ENCODE assay signal across 15 cellular contexts in genomic region chr1:169287280-169287679, GRCh38.
"Had no signal": no experiment of that assay in that cellular context is flagged by ENCODE, and none has a peak within 500 bp of the region (broad histone marks: within the 10 kb centered on the region; RNA-seq: fewer than 3 reads in every experiment).

No MANE protein-coding gene starts in this region.

- H3K27ac ChIP-seq: hepatocyte, left lung, neutrophil, thoracic aorta, upper lobe of right lung had no signal

- H3K4me1 ChIP-seq: left lung, upper lobe of right lung had no signal

- ATAC-seq: activated naive CD4-positive, alpha-beta T cell treated with anti-CD3 and anti-CD28 coated beads, Interleukin-2, amount 50 U/mL, for 72 hours; activated T-cell treated with anti-CD3 and anti-CD28 coated beads, Interleukin-2, amount 50 U/mL, for 4 hours; mucosa of descending colon; natural killer cell; stimulated activated effector memory CD8-positive, alpha-beta T cell treated with anti-CD3 and anti-CD28 coated beads, Interleukin-12 subunit alpha, Interleukin-12 subunit beta, amount 100 ng/mL, for 72 hours; upper lobe of right lung had no signal

- H3K27me3 ChIP-seq: hepatocyte, left lung, neutrophil, upper lobe of right lung had no signal

- DNase-seq: activated CD4-positive, alpha-beta memory T cell treated with anti-CD3 and anti-CD28 coated beads, Interleukin-2, amount 10 ng/mL, durations not matched to agents 7 days and 5 days; activated CD4-positive, alpha-beta T cell treated with anti-CD3 and anti-CD28 coated beads for 4 hours; activated effector memory CD4-positive, alpha-beta T cell treated with anti-CD3 and anti-CD28 coated beads, Interleukin-2, amount 50 U/mL, for 16 hours; activated T-cell treated with anti-CD3 and anti-CD28 coated beads, Interleukin-2, amount 50 U/mL, for 4 hours; amygdala; left lung; mucosa of descending colon; natural killer cell; upper lobe of right lung had no signal

- H3K36me3 ChIP-seq: left lung, neutrophil, thoracic aorta, upper lobe of right lung had no signal

- H3K9me3 ChIP-seq: mucosa of descending colon, neutrophil, thoracic aorta, upper lobe of right lung had no signal

- FAIRE-seq: keratinocyte had no signal

- H3K4me3 ChIP-seq: hepatocyte, left lung, mucosa of descending colon, thoracic aorta, upper lobe of right lung had no signal

- H3K4me2 ChIP-seq: hepatocyte had no signal
